ENCODE assay signal across 12 cellular contexts in the genomic region with DNA sequence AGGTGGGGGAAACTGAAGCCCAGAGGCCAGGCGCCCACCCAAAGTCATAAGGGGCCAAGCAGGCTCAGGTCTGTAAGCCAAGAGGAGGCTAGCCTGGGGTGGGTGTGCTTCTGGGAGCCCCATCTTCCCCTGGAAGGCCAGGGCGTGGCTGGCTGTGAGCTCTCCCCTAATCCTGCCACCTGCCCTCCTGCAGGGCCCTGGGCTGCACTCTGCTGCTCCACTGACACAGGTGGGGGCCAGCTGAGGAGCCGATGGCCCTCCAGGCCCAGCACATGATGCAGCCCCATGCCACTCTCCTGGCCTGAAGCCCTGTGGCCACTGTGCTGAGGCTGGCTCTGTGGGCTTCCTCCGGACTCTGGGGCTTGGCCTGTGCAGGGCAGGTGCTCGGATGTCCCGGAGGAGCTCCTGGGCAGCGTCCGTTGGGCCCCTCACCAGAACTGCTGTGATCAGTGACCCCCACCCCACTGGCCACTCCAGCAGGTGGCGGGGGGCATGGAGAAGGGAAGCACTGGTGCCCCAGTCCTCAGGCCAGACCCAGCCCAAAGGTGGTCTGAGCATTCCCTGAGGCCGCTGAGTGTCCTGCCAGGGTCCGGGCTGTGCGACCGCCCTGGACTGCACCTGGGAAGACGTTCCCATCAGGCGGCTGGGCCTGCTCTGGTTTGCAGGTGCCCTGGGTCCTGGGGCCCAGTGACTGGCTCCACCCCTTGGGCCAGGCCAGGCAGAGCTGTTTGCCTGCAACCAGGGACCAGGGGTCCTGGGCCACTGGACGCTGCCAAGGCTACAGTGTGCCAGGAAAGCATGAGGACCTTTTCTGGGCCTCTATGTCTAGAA. TPM values are rescaled to one million over a fixed set of nuclear protein-coding genes. Genes with fewer than 3 reads are reported as not detected.
DNase-seq lines count a peak whose midpoint lies in the region; ATAC-seq lines count a peak whose summit lies in the region.
"Had no signal": no experiment of that assay in that cellular context is flagged by ENCODE, and none has a peak within 500 bp of the region (broad histone marks: within the 10 kb centered on the region; RNA-seq: fewer than 3 reads in every experiment).

No MANE protein-coding gene starts in this region.

- H3K4me3 ChIP-seq in H7 (ENCODE audit: insufficient read depth, low read depth, low read length), result no peak overlapping the region
- H3K4me3 ChIP-seq in skin epidermis, result no peak overlapping the region
- H3K4me3 ChIP-seq: SJCRH30 had no signal

- no peak for ATAC-seq in activated CD8-positive, alpha-beta memory T cell treated with anti-CD3 and anti-CD28 coated beads, Interleukin-2, amount 10 ng/mL, durations not matched to agents 7 days and 5 days
- ATAC-seq in left ventricle myocardium superior (no peak), HG03342 (IDR thresholded peaks at IDR 0.05; ENCODE audit: unreplicated experiment) (no peak), HG03457 (IDR thresholded peaks at IDR 0.05; ENCODE audit: unreplicated experiment) (no peak), HG03354 (IDR thresholded peaks at IDR 0.05; ENCODE audit: poor library complexity, severe bottlenecking, unreplicated experiment) (no peak)

- peaks cover 21% of the 10 kb centered on the region for H3K27me3 ChIP-seq in H7 (ENCODE audit: control insufficient read depth, insufficient read depth, low read length)
- H3K27me3 ChIP-seq: SJCRH30 had no signal

- peaks cover 3% of the 10 kb centered on the region for H3K36me3 Mint-ChIP-seq in activated CD8-positive, alpha-beta memory T cell treated with anti-CD3 and anti-CD28 coated beads, Interleukin-2, amount 10 ng/mL, durations not matched to agents 7 days and 5 days

- no peaks in the 10 kb centered on the region for H3K27me3 Mint-ChIP-seq in activated CD8-positive, alpha-beta memory T cell treated with anti-CD3 and anti-CD28 coated beads, Interleukin-2, amount 10 ng/mL, durations not matched to agents 7 days and 5 days

- no peaks in the 10 kb centered on the region for H3K9me3 Mint-ChIP-seq in activated CD8-positive, alpha-beta memory T cell treated with anti-CD3 and anti-CD28 coated beads, Interleukin-2, amount 10 ng/mL, durations not matched to agents 7 days and 5 days (ENCODE audit: low read depth)

- CTCF ChIA-PET in activated CD8-positive, alpha-beta memory T cell treated with anti-CD3 and anti-CD28 coated beads, Interleukin-2, amount 10 ng/mL, durations not matched to agents 7 days and 5 days (lab: Charles Lee), result interaction anchor here (1.0 to 1.5 kb wide), 3 partner anchors 11 to 61 kb away, joined by 3 to 6 read pairs (median 4); no protein-coding TSS in a partner anchor

- peak overlapping the region in 14 of 21 experiments; percentile 7 to 98 (median 84) for H3K27ac ChIP-seq in skin epidermis
- H3K27ac ChIP-seq: SJCRH30 had no signal

- peaks cover 14% of the 10 kb centered on the region for H3K4me1 Mint-ChIP-seq in activated CD8-positive, alpha-beta memory T cell treated with anti-CD3 and anti-CD28 coated beads, Interleukin-2, amount 10 ng/mL, durations not matched to agents 7 days and 5 days

- no peak overlapping the region for H3K4me3 Mint-ChIP-seq in activated CD8-positive, alpha-beta memory T cell treated with anti-CD3 and anti-CD28 coated beads, Interleukin-2, amount 10 ng/mL, durations not matched to agents 7 days and 5 days

- intact Hi-C loops in left ventricle myocardium superior (cut with micrococcal nuclease), result no loop called here

- no peaks in the 10 kb centered on the region for H3K36me3 ChIP-seq in H7 (replicated peaks; ENCODE audit: control insufficient read depth, insufficient read depth, low read length)

- peak; percentile 69 for DNase-seq in H7
- peak; percentile 43 for DNase-seq in activated CD8-positive, alpha-beta memory T cell treated with anti-CD3 and anti-CD28 coated beads, Interleukin-2, amount 10 ng/mL, durations not matched to agents 7 days and 5 days
- DNase-seq in left ventricle myocardium superior, result peak; percentile 43
- no peak for DNase-seq in midbrain (lab: John Stamatoyannopoulos, UW)
- DNase-seq: activated CD4-positive, alpha-beta T cell treated with anti-CD3 and anti-CD28 coated beads, Interleukin-2, amount 50 U/mL, for 4 hours; KBM-7; NCI-H345 had no signal

- H3K27ac Mint-ChIP-seq in activated CD8-positive, alpha-beta memory T cell treated with anti-CD3 and anti-CD28 coated beads, Interleukin-2, amount 10 ng/mL, durations not matched to agents 7 days and 5 days, result no peak overlapping the region

RNA-seq across cellular contexts. Expression of a gene that starts 8.5 kb away (rescaled TPM):
- total RNA-seq in H7 (2014; rRNA removed; shearing (Covaris generic)), result 71.2 and 79.7 TPM in 2 replicates
- total RNA-seq in activated CD8-positive, alpha-beta memory T cell treated with anti-CD3 and anti-CD28 coated beads, Interleukin-2, amount 10 ng/mL, durations not matched to agents 7 days and 5 days, result 10 to 100 TPM; 53.4 to 79.7 TPM
- 65.1 TPM for total RNA-seq in left ventricle myocardium superior

RNA-seq across cellular contexts. Expression of a gene that starts 43.5 kb away (rescaled TPM):
- 0.04 TPM in 1 of 2 replicates, not detected in the other for total RNA-seq in H7 (2014; rRNA removed; shearing (Covaris generic))
- total RNA-seq in activated CD8-positive, alpha-beta memory T cell treated with anti-CD3 and anti-CD28 coated beads, Interleukin-2, amount 10 ng/mL, durations not matched to agents 7 days and 5 days, result under 1 TPM in 1 of 2 experiments, not detected in 1; 0.05 TPM
- total RNA-seq in left ventricle myocardium superior, result not detected
- total RNA-seq: SJCRH30 had no signal

RNA-seq across cellular contexts. Expression of a gene that starts 50.6 kb away (rescaled TPM):
- total RNA-seq in H7 (2014; rRNA removed; shearing (Covaris generic)), result 22.8 and 45.6 TPM in 2 replicates
- total RNA-seq in activated CD8-positive, alpha-beta memory T cell treated with anti-CD3 and anti-CD28 coated beads, Interleukin-2, amount 10 ng/mL, durations not matched to agents 7 days and 5 days, result 10 to 100 TPM; 43.9 to 51.2 TPM
- 27.4 TPM for total RNA-seq in left ventricle myocardium superior

RNA-seq across cellular contexts. Expression of a gene that starts 50.8 kb away (rescaled TPM):
- total RNA-seq in H7 (2014; rRNA removed; shearing (Covaris generic)), result 28.5 and 32.9 TPM in 2 replicates
- 10 to 100 TPM; 16.8 to 18.8 TPM for total RNA-seq in activated CD8-positive, alpha-beta memory T cell treated with anti-CD3 and anti-CD28 coated beads, Interleukin-2, amount 10 ng/mL, durations not matched to agents 7 days and 5 days
- total RNA-seq in left ventricle myocardium superior, result 16.2 TPM
